In the genomic region with DNA sequence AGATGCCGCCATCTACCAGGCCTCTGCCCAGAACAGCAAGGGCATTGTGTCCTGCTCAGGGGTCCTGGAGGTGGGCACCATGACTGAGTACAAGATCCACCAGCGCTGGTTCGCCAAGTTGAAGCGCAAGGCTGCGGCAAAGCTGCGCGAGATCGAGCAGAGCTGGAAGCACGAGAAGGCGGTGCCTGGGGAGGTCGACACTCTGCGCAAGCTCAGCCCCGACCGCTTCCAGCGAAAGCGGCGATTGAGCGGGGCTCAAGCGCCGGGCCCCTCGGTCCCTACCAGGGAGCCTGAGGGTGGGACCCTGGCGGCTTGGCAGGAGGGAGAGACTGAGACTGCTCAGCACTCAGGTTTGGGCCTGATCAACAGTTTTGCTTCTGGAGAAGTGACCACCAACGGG, we compare ENCODE assay signal across 21 cellular contexts. TPM values are rescaled to one million over a fixed set of nuclear protein-coding genes. Genes with fewer than 3 reads are reported as not detected.
DNase-seq lines count a peak whose midpoint lies in the region; ATAC-seq and TF ChIP-seq lines count a peak whose summit lies in the region.
"Had no signal": no experiment of that assay in that cellular context is flagged by ENCODE, and none has a peak within 500 bp of the region (broad histone marks: within the 10 kb centered on the region; RNA-seq: fewer than 3 reads in every experiment).

No MANE protein-coding gene starts in this region.

- DNase-seq in activated CD8-positive, alpha-beta memory T cell treated with anti-CD3 and anti-CD28 coated beads, Interleukin-2, amount 50 U/mL, for 48 hours, result peak; percentile 40
- DNase-seq in esophagus muscularis mucosa (ENCODE audit: extremely low spot score), result no peak
- DNase-seq in suprapubic skin (ENCODE audit: low spot score in 2 of 2), result peak in 1 of 2 donors; percentile 51
- DNase-seq in cerebellar nuclear complex (lab: John Stamatoyannopoulos, UW), result no peak
- DNase-seq in NCI-H1694 treated with DMSO at 0.1 percent for 48 hours (lab: John Stamatoyannopoulos, UW), result no peak
- DNase-seq in SKM-1 treated with dmso at 0.1 percent for 144 hours (lab: John Stamatoyannopoulos, UW; ENCODE audit: unreplicated experiment), result no peak
- DNase-seq: activated CD4-positive, alpha-beta T cell treated with anti-CD3 and anti-CD28 coated beads for 36 hours; activated effector memory CD4-positive, alpha-beta T cell treated with Interleukin-2 at 50 U/mL for 16 hours; activated naive CD8-positive, alpha-beta T cell treated with anti-CD3 and anti-CD28 coated beads, Interleukin-2, amount 10 ng/mL, durations not matched to agents 7 days and 5 days; brain microvascular endothelial cell; head of caudate nucleus; NCI-H1048; NCI-H2081 treated with DMSO at 0.1 percent for 48 hours; NCI-H510A; SJCRH30 had no signal

- H3K27ac ChIP-seq in esophagus muscularis mucosa (replicated peaks in 1 of 4) (peak overlapping the region; percentile 80 to 81 (median 80)), muscle layer of duodenum (ENCODE audit: low read length) (peak overlapping the region; percentile 77), suprapubic skin (peak overlapping the region; percentile 10)
- H3K27ac ChIP-seq: brain microvascular endothelial cell, HL-60, SJCRH30 had no signal

- H3K4me1 ChIP-seq in esophagus muscularis mucosa, result peaks cover 36 to 54% (median 49%) of the 10 kb centered on the region in 4 donors
- peaks cover 0 to 36% of the 10 kb centered on the region in 2 donors for H3K4me1 ChIP-seq in muscle layer of duodenum (ENCODE audit: control insufficient read depth in 1 of 2, insufficient read depth in 2 of 2, low read length in 2 of 2)
- peaks cover 7% of the 10 kb centered on the region for H3K4me1 ChIP-seq in suprapubic skin
- H3K4me1 ChIP-seq: SJCRH30 had no signal

- TF ChIP-seq CTCF in esophagus muscularis mucosa (IDR thresholded peaks at IDR 0.05) (no peak), suprapubic skin (IDR thresholded peaks at IDR 0.05) (no peak)

- peaks cover 0 to 19% (median 6%) of the 10 kb centered on the region in 4 donors for H3K36me3 ChIP-seq in esophagus muscularis mucosa
- H3K36me3 ChIP-seq in muscle layer of duodenum (ENCODE audit: control insufficient read depth in 1 of 2, insufficient read depth in 2 of 2, low read length in 2 of 2), result peaks cover 0 to 12% of the 10 kb centered on the region in 2 donors
- no peaks in the 10 kb centered on the region for H3K36me3 ChIP-seq in suprapubic skin
- H3K36me3 ChIP-seq: brain microvascular endothelial cell had no signal

- H3K9me3 ChIP-seq in esophagus muscularis mucosa (no peaks in the 10 kb centered on the region), muscle layer of duodenum (ENCODE audit: control insufficient read depth in 1 of 2, low read length in 2 of 2) (no peaks in the 10 kb centered on the region), suprapubic skin (no peaks in the 10 kb centered on the region)
- H3K9me3 ChIP-seq: SJCRH30 had no signal

- WGBS in esophagus muscularis mucosa, result 96% methylated on average over 23 of the region's 23 CpGs
- WGBS in suprapubic skin, result 97% methylated on average over 22 of the region's 23 CpGs

- H3K4me3 ChIP-seq in esophagus muscularis mucosa (no peak overlapping the region), muscle layer of duodenum (ENCODE audit: low read depth in 1 of 2, low read length in 2 of 2) (no peak overlapping the region), suprapubic skin (no peak overlapping the region)
- H3K4me3 ChIP-seq: GM23338, SJCRH30 had no signal

- H3K27me3 ChIP-seq in esophagus muscularis mucosa, result no peaks in the 10 kb centered on the region
- H3K27me3 ChIP-seq in muscle layer of duodenum (ENCODE audit: low read depth, low read length), result no peaks in the 10 kb centered on the region
- no peaks in the 10 kb centered on the region for H3K27me3 ChIP-seq in suprapubic skin
- H3K27me3 ChIP-seq: brain microvascular endothelial cell, SJCRH30 had no signal

- intact Hi-C loops in esophagus muscularis mucosa (cut with DNase I), result no loop called here

- no peak for ATAC-seq in HG03469 (IDR thresholded peaks at IDR 0.05; ENCODE audit: unreplicated experiment)
- ATAC-seq: activated CD4-positive, alpha-beta T cell treated with anti-CD3 and anti-CD28 coated beads for 36 hours had no signal

- no peak for TF ChIP-seq POLR2A in esophagus muscularis mucosa (IDR thresholded peaks at IDR 0.05; ENCODE audit: low read depth)
- no peak for TF ChIP-seq POLR2A in suprapubic skin (IDR thresholded peaks at IDR 0.05)

- TF ChIP-seq EP300 in esophagus muscularis mucosa (IDR thresholded peaks at IDR 0.05), result no peak
- TF ChIP-seq EP300 in suprapubic skin (IDR thresholded peaks at IDR 0.05), result no peak

RNA-seq across cellular contexts. Expression of a gene that starts 22.6 kb away (rescaled TPM):
- total RNA-seq in esophagus muscularis mucosa, result 10 to 100 TPM in 3 of 4 donors, 1 to 10 TPM in 1; 9.1 to 21.5 (median 16.2) TPM
- 1 to 10 TPM in 2 of 4 donors, under 1 TPM in 2; 0.42 to 7.5 (median 1.1) TPM for total RNA-seq in suprapubic skin

RNA-seq across cellular contexts. Expression of a gene that starts 44.7 kb away (rescaled TPM):
- under 1 TPM in 1 of 4 donors, not detected in 3; 0.23 TPM for total RNA-seq in esophagus muscularis mucosa
- total RNA-seq in suprapubic skin, result not detected
- total RNA-seq: activated CD4-positive, alpha-beta T cell treated with anti-CD3 and anti-CD28 coated beads for 36 hours; activated naive CD8-positive, alpha-beta T cell treated with anti-CD3 and anti-CD28 coated beads, Interleukin-2, amount 10 ng/mL, durations not matched to agents 7 days and 5 days; GM23338; lower leg skin; SJCRH30; T-helper 1 cell treated with Interleukin-12 subunit alpha and Interleukin-12 subunit beta and Interleukin-4 antibody, amounts not matched to agents 30 ng/mL and 1 ng/mL, for 36 hours had no signal

Comparison
In these comparisons a context has a peak if more than half of its experiments do, and no peak if none do; other contexts are left out.
1. H3K27ac ChIP-seq: peak in every context shown above with its lines; median percentile 80 in esophagus muscularis mucosa; 77 in muscle layer of duodenum; 10 in suprapubic skin.